26 cellular contexts compared by ENCODE assay signal in genomic region chr7:112648781-112649180, GRCh38.
"Had no signal": no experiment of that assay in that cellular context is flagged by ENCODE, and none has a peak within 500 bp of the region (broad histone marks: within the 10 kb centered on the region; RNA-seq: fewer than 3 reads in every experiment).

No MANE protein-coding gene starts in this region.

- DNase-seq: activated CD4-positive, alpha-beta memory T cell treated with anti-CD3 and anti-CD28 coated beads, Interleukin-2, amount 10 ng/mL, durations not matched to agents 7 days and 5 days; activated CD4-positive, alpha-beta T cell treated with anti-CD3 and anti-CD28 coated beads for 1 hour; activated CD4-positive, alpha-beta T cell treated with anti-CD3 and anti-CD28 coated beads for 4 hours; activated CD4-positive, alpha-beta T cell treated with anti-CD3 and anti-CD28 coated beads, Interleukin-2, amount 10 ng/mL, durations not matched to agents 7 days and 5 days; activated CD4-positive, alpha-beta T cell treated with anti-CD3 and anti-CD28 coated beads, Interleukin-2, amount 50 U/mL, for 4 hours; activated CD8-positive, alpha-beta memory T cell treated with anti-CD3 and anti-CD28 coated beads, Interleukin-2, amount 50 U/mL, for 48 hours; activated effector memory CD4-positive, alpha-beta T cell treated with Interleukin-2 at 50 U/mL for 16 hours; activated gamma-delta T cell treated with Interleukin-2 at 50 U/mL for 16 hours; activated naive CD4-positive, alpha-beta T cell treated with anti-CD3 and anti-CD28 coated beads, Interleukin-2, amount 50 U/mL, for 16 hours; activated naive CD4-positive, alpha-beta T cell treated with Interleukin-2 at 50 U/mL for 16 hours; activated T-cell treated with anti-CD3 and anti-CD28 coated beads for 4 hours; activated T-cell treated with anti-CD3 and anti-CD28 coated beads, Interleukin-2, amount 50 U/mL, for 24 hours; amniotic stem cell; anterior cingulate cortex; dermis blood vessel endothelial cell; effector CD4-positive, alpha-beta T cell; effector memory CD8-positive, alpha-beta T cell; erythroblast; head of caudate nucleus; T-helper 2 cell had no signal

- H3K36me3 ChIP-seq: brain microvascular endothelial cell, esophagus muscularis mucosa had no signal

- H3K4me1 ChIP-seq: esophagus muscularis mucosa had no signal

- H3K27me3 Mint-ChIP-seq: activated CD4-positive, alpha-beta memory T cell treated with anti-CD3 and anti-CD28 coated beads, Interleukin-2, amount 10 ng/mL, durations not matched to agents 7 days and 5 days; activated CD4-positive, alpha-beta T cell treated with anti-CD3 and anti-CD28 coated beads, Interleukin-2, amount 10 ng/mL, durations not matched to agents 7 days and 5 days had no signal

- ATAC-seq: activated T-helper 17 cell treated with anti-CD3 and anti-CD28 coated beads, Interleukin-2, amount 50 U/mL, for 72 hours; effector memory CD8-positive, alpha-beta T cell had no signal

- H3K27ac ChIP-seq: brain microvascular endothelial cell, coronary artery, esophagus muscularis mucosa had no signal

- H3K27me3 ChIP-seq: brain microvascular endothelial cell, esophagus muscularis mucosa had no signal

- H3K4me1 Mint-ChIP-seq: activated CD4-positive, alpha-beta memory T cell treated with anti-CD3 and anti-CD28 coated beads, Interleukin-2, amount 10 ng/mL, durations not matched to agents 7 days and 5 days; activated CD4-positive, alpha-beta T cell treated with anti-CD3 and anti-CD28 coated beads, Interleukin-2, amount 10 ng/mL, durations not matched to agents 7 days and 5 days; activated T-helper 17 cell treated with anti-CD3 and anti-CD28 coated beads, Interleukin-2, amount 50 U/mL, for 72 hours; central memory CD8-positive, alpha-beta T cell had no signal

- H3K27ac Mint-ChIP-seq: activated CD4-positive, alpha-beta memory T cell treated with anti-CD3 and anti-CD28 coated beads, Interleukin-2, amount 10 ng/mL, durations not matched to agents 7 days and 5 days; activated CD4-positive, alpha-beta T cell treated with anti-CD3 and anti-CD28 coated beads, Interleukin-2, amount 10 ng/mL, durations not matched to agents 7 days and 5 days; activated naive CD8-positive, alpha-beta T cell; activated T-cell treated with anti-CD3 and anti-CD28 coated beads, Interleukin-2, amount 50 U/mL, for 24 hours; activated T-helper 17 cell treated with anti-CD3 and anti-CD28 coated beads, Interleukin-2, amount 50 U/mL, for 72 hours; effector memory CD8-positive, alpha-beta T cell had no signal

- H3K4me3 ChIP-seq: coronary artery, esophagus muscularis mucosa had no signal

- H3K4me3 Mint-ChIP-seq: activated CD4-positive, alpha-beta memory T cell treated with anti-CD3 and anti-CD28 coated beads, Interleukin-2, amount 10 ng/mL, durations not matched to agents 7 days and 5 days; activated CD4-positive, alpha-beta T cell treated with anti-CD3 and anti-CD28 coated beads, Interleukin-2, amount 10 ng/mL, durations not matched to agents 7 days and 5 days; activated naive CD8-positive, alpha-beta T cell; activated T-cell treated with anti-CD3 and anti-CD28 coated beads, Interleukin-2, amount 50 U/mL, for 24 hours; activated T-helper 17 cell treated with anti-CD3 and anti-CD28 coated beads, Interleukin-2, amount 50 U/mL, for 72 hours; central memory CD8-positive, alpha-beta T cell; effector memory CD8-positive, alpha-beta T cell had no signal
